ENCODE assay signal across 8 cellular contexts in genomic region chr7:6482307-6482706, GRCh38. TPM values are rescaled to one million over a fixed set of nuclear protein-coding genes. Genes with fewer than 3 reads are reported as not detected.
DNase-seq lines count a peak whose midpoint lies in the region; ATAC-seq, FAIRE-seq and TF ChIP-seq lines count a peak whose summit lies in the region.

No MANE protein-coding gene starts in this region.

- H3K27me3 Mint-ChIP-seq in activated naive CD4-positive, alpha-beta T cell treated with anti-CD3 and anti-CD28 coated beads, Interleukin-2, amount 50 U/mL, for 24 hours, result no peaks in the 10 kb centered on the region
- H3K27me3 Mint-ChIP-seq in activated naive CD8-positive, alpha-beta T cell treated with anti-CD3 and anti-CD28 coated beads for 36 hours, result no peaks in the 10 kb centered on the region

- H2AFZ ChIP-seq in HepG2 (ENCODE audit: low read length), result no peak overlapping the region

- H3K4me3 ChIP-seq in HepG2 (replicated peaks in 1 of 3; ENCODE audit: insufficient read depth in 1 of 3, low read depth in 2 of 3, low read length in 3 of 3) (peak overlapping the region; percentile 92 to 99 (median 99)), suprapubic skin (peak overlapping the region; percentile 86)

- peak; percentile 29 to 41; a peak in 1 of 4 replicates for TF ChIP-seq POLR2A in HepG2 (IDR thresholded peaks at IDR 0.05; ENCODE audit: insufficient read depth in 1 of 2, low read depth in 2 of 2, low read length in 2 of 2)
- TF ChIP-seq POLR2A in suprapubic skin (IDR thresholded peaks at IDR 0.05), result no peak

- H3K27me3 ChIP-seq in HepG2 (ENCODE audit: control insufficient read depth in 1 of 2, insufficient read depth in 2 of 2, low read length in 2 of 2) (no peaks in the 10 kb centered on the region; a peak in 1 of 5 replicates), suprapubic skin (no peaks in the 10 kb centered on the region)

- 0% methylated on average over 4 of the region's 4 CpGs for WGBS in HepG2 (ENCODE audit: low lambda C conversion rate)
- WGBS in suprapubic skin, result 58% methylated on average over 4 of the region's 4 CpGs

- H3K9me3 ChIP-seq in HepG2 (ENCODE audit: low read length) (no peaks in the 10 kb centered on the region), suprapubic skin (no peaks in the 10 kb centered on the region)

- peak; percentile 3; the same call in 2 of the 3 replicates for ATAC-seq in HepG2

- TF ChIP-seq RAD21 in HepG2 (CRISPR knock-in tag; IDR thresholded peaks at IDR 0.05), result no peak

- H3K4me1 Mint-ChIP-seq in activated naive CD4-positive, alpha-beta T cell treated with anti-CD3 and anti-CD28 coated beads, Interleukin-2, amount 50 U/mL, for 24 hours, result peaks cover 57% of the 10 kb centered on the region
- peaks cover 50% of the 10 kb centered on the region for H3K4me1 Mint-ChIP-seq in activated naive CD8-positive, alpha-beta T cell treated with anti-CD3 and anti-CD28 coated beads for 36 hours

- H3K27ac ChIP-seq in HepG2 (ENCODE audit: extremely low read length, insufficient read depth, low read length) (peak overlapping the region; percentile 87), suprapubic skin (no peak overlapping the region)

- peak in 1 of 2 experiments; percentile 67; a peak in 2 of 4 replicates for TF ChIP-seq EP300 in HepG2 (IDR thresholded peaks at IDR 0.05; ENCODE audit: low read depth in 2 of 2, low read length in 2 of 2)
- no peak for TF ChIP-seq EP300 in HepG2 (CRISPR knock-in tag; IDR thresholded peaks at IDR 0.05; ENCODE audit: borderline replicate concordance)
- TF ChIP-seq EP300 in suprapubic skin (IDR thresholded peaks at IDR 0.05), result no peak

- peak overlapping the region; percentile 73 for H3K4me2 ChIP-seq in HepG2 (ENCODE audit: low read depth, low read length)

- TF ChIP-seq CTCF in HepG2 (CRISPR knock-in tag; IDR thresholded peaks at IDR 0.05), result no peak
- TF ChIP-seq CTCF in suprapubic skin (IDR thresholded peaks at IDR 0.05), result no peak

- intact Hi-C loops in HepG2 (cut with micrococcal nuclease; ENCODE audit: unreplicated experiment), result no loop called here

- H3K9me3 Mint-ChIP-seq in activated naive CD4-positive, alpha-beta T cell treated with anti-CD3 and anti-CD28 coated beads, Interleukin-2, amount 50 U/mL, for 24 hours, result no peaks in the 10 kb centered on the region
- H3K9me3 Mint-ChIP-seq in activated naive CD8-positive, alpha-beta T cell treated with anti-CD3 and anti-CD28 coated beads for 36 hours, result no peaks in the 10 kb centered on the region

- no peak for DNase-seq in activated naive CD4-positive, alpha-beta T cell treated with Interleukin-2 at 50 U/mL for 16 hours
- no peak for DNase-seq in activated naive CD8-positive, alpha-beta T cell treated with anti-CD3 and anti-CD28 coated beads for 36 hours
- DNase-seq in HepG2 (ENCODE audit: low spot score) (peak; percentile 82), suprapubic skin (ENCODE audit: low spot score in 2 of 2) (no peak), ecto neural progenitor cell (ENCODE audit: low spot score) (no peak), activated gamma-delta T cell treated with Interleukin-2 at 50 U/mL for 16 hours (no peak), NCI-H510A treated with DMSO at 0.1 percent for 48 hours (lab: John Stamatoyannopoulos, UW) (no peak)

- peaks cover 63% of the 10 kb centered on the region for H3K79me2 ChIP-seq in HepG2 (ENCODE audit: insufficient read depth, low read length)

- POLR2A ChIA-PET in HepG2 (lab: Yijun Ruan, JAX), result no interaction called here

- no peaks in the 10 kb centered on the region for H3K36me3 Mint-ChIP-seq in activated naive CD4-positive, alpha-beta T cell treated with anti-CD3 and anti-CD28 coated beads, Interleukin-2, amount 50 U/mL, for 24 hours
- H3K36me3 Mint-ChIP-seq in activated naive CD8-positive, alpha-beta T cell treated with anti-CD3 and anti-CD28 coated beads for 36 hours, result peaks cover 21% of the 10 kb centered on the region

- peaks cover 2 to 18% of the 10 kb centered on the region in 2 experiments; a peak in 2 of 5 replicates for H3K36me3 ChIP-seq in HepG2 (replicated peaks in 1 of 2; ENCODE audit: control insufficient read depth in 1 of 2, insufficient read depth in 2 of 2, low read length in 2 of 2)
- no peaks in the 10 kb centered on the region for H3K36me3 ChIP-seq in suprapubic skin

- no peak overlapping the region for H3K27ac Mint-ChIP-seq in activated naive CD4-positive, alpha-beta T cell treated with anti-CD3 and anti-CD28 coated beads, Interleukin-2, amount 50 U/mL, for 24 hours
- H3K27ac Mint-ChIP-seq in activated naive CD8-positive, alpha-beta T cell treated with anti-CD3 and anti-CD28 coated beads for 36 hours, result no peak overlapping the region

- peak; percentile 88 for FAIRE-seq in HepG2 (lab: Jason Lieb, UNC)

- CTCF ChIA-PET in HepG2 (lab: Yijun Ruan, JAX; ENCODE audit: low intra/inter-chr PET ratio, low total read pairs), result no interaction called here

- H3K4me1 ChIP-seq in HepG2 (ENCODE audit: insufficient read depth, low read length) (peaks cover 56% of the 10 kb centered on the region), suprapubic skin (peaks cover 42% of the 10 kb centered on the region)

- H4K20me1 ChIP-seq in HepG2 (ENCODE audit: insufficient read depth, low read length), result peaks cover 58% of the 10 kb centered on the region

- H3K4me3 Mint-ChIP-seq in activated naive CD4-positive, alpha-beta T cell treated with anti-CD3 and anti-CD28 coated beads, Interleukin-2, amount 50 U/mL, for 24 hours, result peak overlapping the region; percentile 97
- peak overlapping the region; percentile 93 for H3K4me3 Mint-ChIP-seq in activated naive CD8-positive, alpha-beta T cell treated with anti-CD3 and anti-CD28 coated beads for 36 hours

- TSS peak; percentile 53 for BruUV-seq in HepG2 (replicated peaks; lab: Mats Ljungman, UMichigan)

- in situ Hi-C loops in HepG2 (cut with HindIII; ENCODE audit: extremely low pct_ligation_motif_present, low pct_unique_long_range_greater_than_20kb), result no loop called here

- H3K9ac ChIP-seq in HepG2 (ENCODE audit: insufficient read depth, low read depth, low read length), result peak overlapping the region; percentile 99

TF ChIP-seq in HepG2, 621 proteins besides CTCF, POLR2A, EP300 and RAD21 (continues in another document):
- TF ChIP-seq HDAC1 (CRISPR knock-in tag; IDR thresholded peaks at IDR 0.05), result peak; percentile 74
- no peak for TF ChIP-seq ZNF3 (CRISPR knock-in tag; IDR thresholded peaks at IDR 0.05)
- peak; percentile 39; the same call in 1 of the 2 replicates for TF ChIP-seq POLR2AphosphoS5 (IDR thresholded peaks at IDR 0.05; ENCODE audit: low read depth, low read length)

RNA-seq across cellular contexts. Expression of gene KDELR2, which starts 1.6 kb away (rescaled TPM):
- 10 to 100 TPM; 63.0 to 67.3 TPM for total RNA-seq in activated naive CD8-positive, alpha-beta T cell treated with anti-CD3 and anti-CD28 coated beads for 36 hours
- 118 and 194 TPM in 2 replicates for total RNA-seq in HepG2 (2016; rRNA removed; fragmentation: Illumina TruSeq; extraction: Trizol)
- 89.6 and 109 TPM in 2 replicates for total RNA-seq in HepG2 (2016; cell fraction: cytosol; rRNA removed; fragmentation: Illumina TruSeq; extraction: Trizol; ENCODE audit: low read depth)
- total RNA-seq in HepG2 (2016; cell fraction: insoluble cytoplasmic fraction; rRNA removed; fragmentation: Illumina TruSeq; extraction: Trizol), result 120 and 181 TPM in 2 replicates
- total RNA-seq in HepG2 (2016; cell fraction: membrane; rRNA removed; fragmentation: Illumina TruSeq; extraction: Trizol), result 185 and 203 TPM in 2 replicates
- 159 and 179 TPM in 2 replicates for total RNA-seq in HepG2 (2016; cell fraction: nucleus; rRNA removed; fragmentation: Illumina TruSeq; extraction: Trizol)
- polyA plus RNA-seq in HepG2 (2011; rRNA removed), result 167 and 220 TPM in 2 replicates
- polyA plus RNA-seq in HepG2 (2011; cell fraction: cytosol; rRNA removed), result 151 and 187 TPM in 2 replicates
- polyA plus RNA-seq in HepG2 (2011; cell fraction: nucleus; rRNA removed), result 68.9 and 73.8 TPM in 2 replicates
- 149 and 242 TPM in 2 replicates for polyA plus RNA-seq in HepG2 (2012)
- polyA plus RNA-seq in HepG2 (2016; cell fraction: cytosol; fragmentation: Illumina TruSeq; extraction: Trizol; ENCODE audit: low read depth), result 230 and 315 TPM in 2 replicates
- 186 and 202 TPM in 2 replicates for polyA plus RNA-seq in HepG2 (2016; cell fraction: insoluble cytoplasmic fraction; fragmentation: Illumina TruSeq; extraction: Trizol; ENCODE audit: low read depth)
- 266 and 311 TPM in 2 replicates for polyA plus RNA-seq in HepG2 (2016; cell fraction: membrane; fragmentation: Illumina TruSeq; extraction: Trizol; ENCODE audit: low read depth)
- 443 and 455 TPM in 2 replicates for polyA plus RNA-seq in HepG2 (2016; cell fraction: nucleus; fragmentation: Illumina TruSeq; extraction: Trizol; ENCODE audit: insufficient read depth, low read depth)
- polyA minus RNA-seq in HepG2 (2011; rRNA and poly(A)+ RNA removed; ENCODE audit: low replicate concordance), result 133 and 182 TPM in 2 replicates
- polyA minus RNA-seq in HepG2 (2011; cell fraction: cytosol; rRNA and poly(A)+ RNA removed), result 108 and 113 TPM in 2 replicates
- polyA minus RNA-seq in HepG2 (2011; cell fraction: nucleus; rRNA and poly(A)+ RNA removed), result 69.6 and 80.1 TPM in 2 replicates
- total RNA-seq in suprapubic skin, result 10 to 100 TPM; 62.4 to 70.5 (median 68.9) TPM

RNA-seq across cellular contexts. Expression of gene DAGLB, which starts 34.6 kb away (rescaled TPM):
- total RNA-seq in activated naive CD8-positive, alpha-beta T cell treated with anti-CD3 and anti-CD28 coated beads for 36 hours, result 10 to 100 TPM; 15.7 to 17.1 TPM
- total RNA-seq in HepG2 (2016; rRNA removed; fragmentation: Illumina TruSeq; extraction: Trizol), result 3.6 and 7.9 TPM in 2 replicates
- 6.4 and 7.1 TPM in 2 replicates for total RNA-seq in HepG2 (2016; cell fraction: cytosol; rRNA removed; fragmentation: Illumina TruSeq; extraction: Trizol; ENCODE audit: low read depth)
- total RNA-seq in HepG2 (2016; cell fraction: insoluble cytoplasmic fraction; rRNA removed; fragmentation: Illumina TruSeq; extraction: Trizol), result 3.1 and 7.2 TPM in 2 replicates
- total RNA-seq in HepG2 (2016; cell fraction: membrane; rRNA removed; fragmentation: Illumina TruSeq; extraction: Trizol), result 4.0 and 4.5 TPM in 2 replicates
- total RNA-seq in HepG2 (2016; cell fraction: nucleus; rRNA removed; fragmentation: Illumina TruSeq; extraction: Trizol), result 10.1 and 13.2 TPM in 2 replicates
- polyA plus RNA-seq in HepG2 (2011; rRNA removed), result 9.8 and 11.5 TPM in 2 replicates
- 9.4 and 11.5 TPM in 2 replicates for polyA plus RNA-seq in HepG2 (2011; cell fraction: cytosol; rRNA removed)
- 20.8 and 23.8 TPM in 2 replicates for polyA plus RNA-seq in HepG2 (2011; cell fraction: nucleus; rRNA removed)
- 7.9 and 10.4 TPM in 2 replicates for polyA plus RNA-seq in HepG2 (2012)
- polyA plus RNA-seq in HepG2 (2016; cell fraction: cytosol; fragmentation: Illumina TruSeq; extraction: Trizol; ENCODE audit: low read depth), result 1.2 and 1.8 TPM in 2 replicates
- polyA plus RNA-seq in HepG2 (2016; cell fraction: insoluble cytoplasmic fraction; fragmentation: Illumina TruSeq; extraction: Trizol; ENCODE audit: low read depth), result 3.4 and 4.3 TPM in 2 replicates
- 2.0 and 2.2 TPM in 2 replicates for polyA plus RNA-seq in HepG2 (2016; cell fraction: membrane; fragmentation: Illumina TruSeq; extraction: Trizol; ENCODE audit: low read depth)
- 21.3 and 23.7 TPM in 2 replicates for polyA plus RNA-seq in HepG2 (2016; cell fraction: nucleus; fragmentation: Illumina TruSeq; extraction: Trizol; ENCODE audit: insufficient read depth, low read depth)
- 40.2 and 95.0 TPM in 2 replicates for polyA minus RNA-seq in HepG2 (2011; rRNA and poly(A)+ RNA removed; ENCODE audit: low replicate concordance)
- polyA minus RNA-seq in HepG2 (2011; cell fraction: cytosol; rRNA and poly(A)+ RNA removed), result 9.5 and 9.9 TPM in 2 replicates
- polyA minus RNA-seq in HepG2 (2011; cell fraction: nucleus; rRNA and poly(A)+ RNA removed), result 24.1 and 29.1 TPM in 2 replicates
- 10 to 100 TPM; 19.0 to 61.2 (median 22.0) TPM for total RNA-seq in suprapubic skin

Comparison
In these comparisons a context has a peak if more than half of its experiments do, and no peak if none do; other contexts are left out.
1. POLR2A ChIP-seq: peak in HepG2 (2 of 2); none in suprapubic skin (0 of 2).